In genomic region chr14:64971890-64972785, GRCh38 we compare ENCODE assay signal across 7 cellular contexts. TPM values are rescaled to one million over a fixed set of nuclear protein-coding genes. Genes with fewer than 3 reads are reported as not detected.
DNase-seq lines count a peak whose midpoint lies in the region; ATAC-seq lines count a peak whose summit lies in the region.

RAB15 (minus strand) TSS chr14:64972336; CDS start chr14:64972076, 260 bp downstream.

- no peak for DNase-seq in Jurkat, Clone E6-1 (ENCODE audit: low read depth, low spot score)
- DNase-seq in activated CD4-positive, alpha-beta T cell treated with anti-CD3 and anti-CD28 coated beads, Interleukin-2, amount 10 ng/mL, durations not matched to agents 24 days and 14 days = peak; percentile 85
- DNase-seq in memory B cell (ENCODE audit: low spot score in 2 of 2) = peak in 1 of 2 donors; percentile 38

- H3K27ac Mint-ChIP-seq in activated CD4-positive, alpha-beta T cell treated with anti-CD3 and anti-CD28 coated beads, Interleukin-2, amount 10 ng/mL, durations not matched to agents 24 days and 14 days = peak within 1 kb of the TSS; percentile 81
- no peak within 1 kb of the TSS for H3K27ac Mint-ChIP-seq in memory B cell
- H3K27ac Mint-ChIP-seq in stimulated activated memory B cell treated with anti-CD40 and anti-IgM and Interleukin-4, amounts not matched to agents 10 μg/mL and 1 μg/mL and 100 μg/mL, for 72 hours = peak within 1 kb of the TSS; percentile 54

- H3K36me3 Mint-ChIP-seq in activated CD4-positive, alpha-beta T cell treated with anti-CD3 and anti-CD28 coated beads, Interleukin-2, amount 10 ng/mL, durations not matched to agents 24 days and 14 days (ENCODE audit: low read depth) = no peaks in the 10 kb centered on the region
- peaks cover 2% of the 10 kb centered on the region for H3K36me3 Mint-ChIP-seq in memory B cell
- no peaks in the 10 kb centered on the region for H3K36me3 Mint-ChIP-seq in stimulated activated memory B cell treated with anti-CD40 and anti-IgM and Interleukin-4, amounts not matched to agents 10 μg/mL and 1 μg/mL and 100 μg/mL, for 72 hours

- peaks cover 13% of the 10 kb centered on the region for H3K27me3 Mint-ChIP-seq in activated CD4-positive, alpha-beta T cell treated with anti-CD3 and anti-CD28 coated beads, Interleukin-2, amount 10 ng/mL, durations not matched to agents 24 days and 14 days
- peaks cover 13% of the 10 kb centered on the region for H3K27me3 Mint-ChIP-seq in memory B cell
- peaks cover 31% of the 10 kb centered on the region for H3K27me3 Mint-ChIP-seq in stimulated activated memory B cell treated with anti-CD40 and anti-IgM and Interleukin-4, amounts not matched to agents 10 μg/mL and 1 μg/mL and 100 μg/mL, for 72 hours

- intact Hi-C loops in activated CD4-positive, alpha-beta T cell treated with anti-CD3 and anti-CD28 coated beads, Interleukin-2, amount 10 ng/mL, durations not matched to agents 24 days and 14 days (cut with micrococcal nuclease) = loop anchor here (2.0 to 5.0 kb wide), 2 partner anchors 15 to 40 kb away; partner anchors contain the start of gene FNTB

- peaks cover 32% of the 10 kb centered on the region for H3K27me3 ChIP-seq in ectodermal cell (ENCODE audit: control insufficient read depth, insufficient read depth, low read length, poor library complexity, severe bottlenecking)

- peak within 1 kb of the TSS; percentile 69 for H3K4me3 ChIP-seq in Jurkat, Clone E6-1 (ENCODE audit: low read length)
- peak within 1 kb of the TSS; percentile 49 for H3K4me3 ChIP-seq in ectodermal cell (ENCODE audit: insufficient read depth, low read depth, low read length)

- H3K9me3 Mint-ChIP-seq in activated CD4-positive, alpha-beta T cell treated with anti-CD3 and anti-CD28 coated beads, Interleukin-2, amount 10 ng/mL, durations not matched to agents 24 days and 14 days = no peaks in the 10 kb centered on the region
- no peaks in the 10 kb centered on the region for H3K9me3 Mint-ChIP-seq in memory B cell
- H3K9me3 Mint-ChIP-seq in stimulated activated memory B cell treated with anti-CD40 and anti-IgM and Interleukin-4, amounts not matched to agents 10 μg/mL and 1 μg/mL and 100 μg/mL, for 72 hours = no peaks in the 10 kb centered on the region

- no peak within 1 kb of the TSS for H3K27ac ChIP-seq in ectodermal cell (ENCODE audit: insufficient read depth, low read depth, low read length, poor library complexity, severe bottlenecking)

- 2% methylated on average over 103 of the region's 103 CpGs for WGBS in ectodermal cell, 2 experiments

- peaks cover 16% of the 10 kb centered on the region for H3K4me1 ChIP-seq in ectodermal cell (ENCODE audit: control insufficient read depth, insufficient read depth, low read length)

- peak within 1 kb of the TSS; percentile 86 for H3K4me3 Mint-ChIP-seq in activated CD4-positive, alpha-beta T cell treated with anti-CD3 and anti-CD28 coated beads, Interleukin-2, amount 10 ng/mL, durations not matched to agents 24 days and 14 days
- peak within 1 kb of the TSS; percentile 86 for H3K4me3 Mint-ChIP-seq in memory B cell
- H3K4me3 Mint-ChIP-seq in stimulated activated memory B cell treated with anti-CD40 and anti-IgM and Interleukin-4, amounts not matched to agents 10 μg/mL and 1 μg/mL and 100 μg/mL, for 72 hours = peak within 1 kb of the TSS; percentile 84

- H3K9me3 ChIP-seq in ectodermal cell (ENCODE audit: control insufficient read depth, low read length) = no peaks in the 10 kb centered on the region

- H3K4me1 Mint-ChIP-seq in activated CD4-positive, alpha-beta T cell treated with anti-CD3 and anti-CD28 coated beads, Interleukin-2, amount 10 ng/mL, durations not matched to agents 24 days and 14 days = peaks cover 7% of the 10 kb centered on the region
- H3K4me1 Mint-ChIP-seq in memory B cell = peaks cover 6% of the 10 kb centered on the region
- peaks cover 5% of the 10 kb centered on the region for H3K4me1 Mint-ChIP-seq in stimulated activated memory B cell treated with anti-CD40 and anti-IgM and Interleukin-4, amounts not matched to agents 10 μg/mL and 1 μg/mL and 100 μg/mL, for 72 hours

- peak; percentile 56 for ATAC-seq in GM18498 (IDR thresholded peaks at IDR 0.05; ENCODE audit: unreplicated experiment)
- ATAC-seq in memory B cell (ENCODE audit: low read depth) = peak; percentile 63
- peak; percentile 64 for ATAC-seq in stimulated activated memory B cell treated with anti-CD40 and anti-IgM and Interleukin-4, amounts not matched to agents 10 μg/mL and 1 μg/mL and 100 μg/mL, for 72 hours
- ATAC-seq in GM21381 (IDR thresholded peaks at IDR 0.05; ENCODE audit: unreplicated experiment) = no peak

- no peaks in the 10 kb centered on the region for H3K36me3 ChIP-seq in ectodermal cell (ENCODE audit: control insufficient read depth, insufficient read depth, low read length)

RNA-seq across cellular contexts. Expression of gene RAB15, which starts in this region (rescaled TPM):
- 70.5 TPM for polyA plus RNA-seq in Jurkat, Clone E6-1 (2012; ENCODE audit: insufficient read depth, insufficient read length)
- total RNA-seq in activated CD4-positive, alpha-beta T cell treated with anti-CD3 and anti-CD28 coated beads, Interleukin-2, amount 10 ng/mL, durations not matched to agents 24 days and 14 days = 6.2 and 6.9 TPM in 2 replicates
- 32.5 TPM for polyA plus RNA-seq in ectodermal cell (2013, experiment 1 of 4)
- polyA plus RNA-seq in ectodermal cell (2013, experiment 2 of 4) = 31.2 TPM
- polyA plus RNA-seq in ectodermal cell (2013, experiment 3 of 4) = 19.1 TPM
- polyA plus RNA-seq in ectodermal cell (2013, experiment 4 of 4) = 22.1 TPM
